Comparison of ENCODE assay signal across 1 cellular context in the genomic region with DNA sequence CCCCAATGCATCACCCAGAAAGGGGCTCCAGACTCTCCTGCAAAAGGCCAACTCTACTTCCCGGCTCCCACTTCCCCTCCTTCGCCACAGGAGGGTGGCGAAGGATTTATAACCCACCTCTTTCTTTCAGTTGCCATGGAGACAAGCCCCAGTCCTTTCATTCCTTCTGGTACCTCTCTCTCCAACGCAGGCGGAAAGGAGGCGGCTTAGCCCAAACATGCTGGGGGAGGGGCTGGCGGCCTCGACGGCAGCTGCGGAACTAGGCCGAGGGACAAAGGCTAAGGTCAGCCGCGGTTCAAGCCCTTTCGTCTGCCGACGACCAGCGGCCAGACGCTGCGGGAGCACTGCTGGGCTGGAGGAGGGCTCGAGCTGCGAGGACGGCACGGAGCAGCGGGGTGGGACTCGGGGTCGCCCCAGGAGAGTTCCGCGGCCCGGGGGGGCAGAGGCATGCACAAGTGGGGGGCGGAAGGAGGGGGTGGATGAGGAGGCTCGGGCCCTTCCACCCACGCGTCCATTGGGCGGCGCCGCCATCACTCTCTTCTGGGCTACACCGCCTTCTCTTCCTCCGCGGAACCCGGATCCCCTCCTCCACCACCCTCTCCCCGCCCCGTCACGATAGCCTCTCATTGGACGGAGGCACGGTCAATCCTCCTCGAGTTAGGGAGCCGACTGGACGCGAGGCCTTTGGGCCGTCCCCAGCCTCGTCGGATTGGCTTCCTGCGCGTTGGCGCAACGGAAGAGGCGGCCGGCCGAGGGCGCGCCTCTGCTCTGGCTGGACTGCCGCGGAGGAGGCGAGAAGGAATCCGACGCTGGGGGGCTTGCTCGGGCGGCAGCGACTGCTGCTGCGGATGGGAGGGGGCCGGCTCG.
TF ChIP-seq lines count a peak whose summit lies in the region.

A gene (plus strand): TSS at position 766 of the 867 bp plus-strand sequence.

TF ChIP-seq in HepG2, 621 proteins besides CTCF, POLR2A, EP300 and RAD21 (continued from another document and continues in another):
- TF ChIP-seq GATAD2A (CRISPR knock-in tag; IDR thresholded peaks at IDR 0.05) (peak; percentile 54), ZNF124 (CRISPR knock-in tag; IDR thresholded peaks at IDR 0.05) (peak; percentile 78), ZNF674 (CRISPR knock-in tag; IDR thresholded peaks at IDR 0.05; ENCODE audit: low read depth) (peak; percentile 80; the same call in 1 of the 2 replicates), SMAD9 (CRISPR knock-in tag; IDR thresholded peaks at IDR 0.05) (0 out of 2 replicates have a peak, but pooled peaks have one; percentile 78), KLF13 (CRISPR knock-in tag; IDR thresholded peaks at IDR 0.05) (peak; percentile 96), TOE1 (CRISPR knock-in tag; IDR thresholded peaks at IDR 0.05) (peak; percentile 80; the same call in 1 of the 2 replicates), ZZZ3 (CRISPR knock-in tag; IDR thresholded peaks at IDR 0.05; ENCODE audit: borderline replicate concordance) (peak; percentile 72; the same call in 1 of the 2 replicates), ZFP36L1 (CRISPR knock-in tag; IDR thresholded peaks at IDR 0.05) (peak; percentile 60), ZNF775 (CRISPR knock-in tag; IDR thresholded peaks at IDR 0.05; ENCODE audit: borderline replicate concordance) (no peak; the same call in 1 of the 2 replicates), ZNF232 (CRISPR knock-in tag; IDR thresholded peaks at IDR 0.05; ENCODE audit: borderline replicate concordance) (0 out of 2 replicates have a peak, but pooled peaks have one; percentile 17), ZNF205 (CRISPR knock-in tag; IDR thresholded peaks at IDR 0.05) (peak; percentile 55; the same call in 1 of the 2 replicates), NFYC (CRISPR knock-in tag; IDR thresholded peaks at IDR 0.05) (peak; percentile 100), PHF8 (CRISPR knock-in tag; IDR thresholded peaks at IDR 0.05) (peak; percentile 99), CENPT (CRISPR knock-in tag; IDR thresholded peaks at IDR 0.05; ENCODE audit: low read depth) (no peak), ZBTB3 (CRISPR knock-in tag; IDR thresholded peaks at IDR 0.05; ENCODE audit: borderline replicate concordance, low read depth) (peak; percentile 79; the same call in 1 of the 2 replicates), TMF1 (CRISPR knock-in tag; IDR thresholded peaks at IDR 0.05; ENCODE audit: low read depth) (peak; percentile 91), GABPB1 (CRISPR knock-in tag; IDR thresholded peaks at IDR 0.05) (peak; percentile 97), ZFP62 (CRISPR knock-in tag; IDR thresholded peaks at IDR 0.05) (no peak), ZNF615 (CRISPR knock-in tag; IDR thresholded peaks at IDR 0.05; ENCODE audit: borderline replicate concordance) (no peak), ARNT (IDR thresholded peaks at IDR 0.05) (no peak), NFKB2 (CRISPR knock-in tag; IDR thresholded peaks at IDR 0.05; ENCODE audit: borderline replicate concordance) (peak; percentile 83; the same call in 1 of the 2 replicates), SNRNP70 (IDR thresholded peaks at IDR 0.05; ENCODE audit: low read depth, low read length) (no peak), ZNF883 (CRISPR knock-in tag; IDR thresholded peaks at IDR 0.05; ENCODE audit: not compliant biosample characterization) (peak; percentile 91), ZNF263 (CRISPR knock-in tag; IDR thresholded peaks at IDR 0.05) (peak; percentile 99), ZNF333 (CRISPR knock-in tag; IDR thresholded peaks at IDR 0.05; ENCODE audit: borderline replicate concordance) (peak; percentile 96; the same call in 1 of the 2 replicates), CBX2 (IDR thresholded peaks at IDR 0.05; ENCODE audit: low read depth, low read length) (no peak), CBX2 (CRISPR knock-in tag; IDR thresholded peaks at IDR 0.05; ENCODE audit: low read depth) (peak; percentile 88; the same call in 1 of the 2 replicates), ESRRA (CRISPR knock-in tag; IDR thresholded peaks at IDR 0.05; ENCODE audit: low read depth) (peak; percentile 92), SOX6 (IDR thresholded peaks at IDR 0.05) (no peak), SOX6 (CRISPR knock-in tag; IDR thresholded peaks at IDR 0.05) (peak; percentile 84), CCAR2 (optimal IDR thresholded peaks at IDR 0.05; ENCODE audit: low read depth, low read length) (peak; percentile 90), ZFX (CRISPR knock-in tag; IDR thresholded peaks at IDR 0.05; ENCODE audit: low read depth) (peak; percentile 99), CBX5 (CRISPR knock-in tag; IDR thresholded peaks at IDR 0.05; ENCODE audit: borderline replicate concordance) (peak; percentile 85), PHB2 (IDR thresholded peaks at IDR 0.05; ENCODE audit: partially characterized antibody) (no peak), ZNF335 (CRISPR knock-in tag; IDR thresholded peaks at IDR 0.05) (peak; percentile 90)
- TF ChIP-seq, protein P1, sequence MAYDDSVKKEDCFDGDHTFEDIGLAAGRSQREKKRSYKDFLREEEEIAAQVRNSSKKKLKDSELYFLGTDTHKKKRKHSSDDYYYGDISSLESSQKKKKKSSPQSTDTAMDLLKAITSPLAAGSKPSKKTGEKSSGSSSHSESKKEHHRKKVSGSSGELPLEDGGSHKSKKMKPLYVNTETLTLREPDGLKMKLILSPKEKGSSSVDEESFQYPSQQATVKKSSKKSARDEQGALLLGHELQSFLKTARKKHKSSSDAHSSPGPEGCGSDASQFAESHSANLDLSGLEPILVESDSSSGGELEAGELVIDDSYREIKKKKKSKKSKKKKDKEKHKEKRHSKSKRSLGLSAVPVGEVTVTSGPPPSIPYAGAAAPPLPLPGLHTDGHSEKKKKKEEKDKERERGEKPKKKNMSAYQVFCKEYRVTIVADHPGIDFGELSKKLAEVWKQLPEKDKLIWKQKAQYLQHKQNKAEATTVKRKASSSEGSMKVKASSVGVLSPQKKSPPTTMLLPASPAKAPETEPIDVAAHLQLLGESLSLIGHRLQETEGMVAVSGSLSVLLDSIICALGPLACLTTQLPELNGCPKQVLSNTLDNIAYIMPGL (CRISPR knock-in tag; IDR thresholded peaks at IDR 0.05; ENCODE audit: borderline replicate concordance in 1 of 2, low read depth in 1 of 2), result peak; percentile 95 to 97
- TF ChIP-seq, protein P2, sequence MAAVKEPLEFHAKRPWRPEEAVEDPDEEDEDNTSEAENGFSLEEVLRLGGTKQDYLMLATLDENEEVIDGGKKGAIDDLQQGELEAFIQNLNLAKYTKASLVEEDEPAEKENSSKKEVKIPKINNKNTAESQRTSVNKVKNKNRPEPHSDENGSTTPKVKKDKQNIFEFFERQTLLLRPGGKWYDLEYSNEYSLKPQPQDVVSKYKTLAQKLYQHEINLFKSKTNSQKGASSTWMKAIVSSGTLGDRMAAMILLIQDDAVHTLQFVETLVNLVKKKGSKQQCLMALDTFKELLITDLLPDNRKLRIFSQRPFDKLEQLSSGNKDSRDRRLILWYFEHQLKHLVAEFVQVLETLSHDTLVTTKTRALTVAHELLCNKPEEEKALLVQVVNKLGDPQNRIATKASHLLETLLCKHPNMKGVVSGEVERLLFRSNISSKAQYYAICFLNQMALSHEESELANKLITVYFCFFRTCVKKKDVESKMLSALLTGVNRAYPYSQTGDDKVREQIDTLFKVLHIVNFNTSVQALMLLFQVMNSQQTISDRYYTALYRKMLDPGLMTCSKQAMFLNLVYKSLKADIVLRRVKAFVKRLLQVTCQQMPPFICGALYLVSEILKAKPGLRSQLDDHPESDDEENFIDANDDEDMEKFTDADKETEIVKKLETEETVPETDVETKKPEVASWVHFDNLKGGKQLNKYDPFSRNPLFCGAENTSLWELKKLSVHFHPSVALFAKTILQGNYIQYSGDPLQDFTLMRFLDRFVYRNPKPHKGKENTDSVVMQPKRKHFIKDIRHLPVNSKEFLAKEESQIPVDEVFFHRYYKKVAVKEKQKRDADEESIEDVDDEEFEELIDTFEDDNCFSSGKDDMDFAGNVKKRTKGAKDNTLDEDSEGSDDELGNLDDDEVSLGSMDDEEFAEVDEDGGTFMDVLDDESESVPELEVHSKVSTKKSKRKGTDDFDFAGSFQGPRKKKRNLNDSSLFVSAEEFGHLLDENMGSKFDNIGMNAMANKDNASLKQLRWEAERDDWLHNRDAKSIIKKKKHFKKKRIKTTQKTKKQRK (IDR thresholded peaks at IDR 0.05; ENCODE audit: low read length), result peak; percentile 71; the same call in 1 of the 2 replicates
- TF ChIP-seq, protein P3, sequence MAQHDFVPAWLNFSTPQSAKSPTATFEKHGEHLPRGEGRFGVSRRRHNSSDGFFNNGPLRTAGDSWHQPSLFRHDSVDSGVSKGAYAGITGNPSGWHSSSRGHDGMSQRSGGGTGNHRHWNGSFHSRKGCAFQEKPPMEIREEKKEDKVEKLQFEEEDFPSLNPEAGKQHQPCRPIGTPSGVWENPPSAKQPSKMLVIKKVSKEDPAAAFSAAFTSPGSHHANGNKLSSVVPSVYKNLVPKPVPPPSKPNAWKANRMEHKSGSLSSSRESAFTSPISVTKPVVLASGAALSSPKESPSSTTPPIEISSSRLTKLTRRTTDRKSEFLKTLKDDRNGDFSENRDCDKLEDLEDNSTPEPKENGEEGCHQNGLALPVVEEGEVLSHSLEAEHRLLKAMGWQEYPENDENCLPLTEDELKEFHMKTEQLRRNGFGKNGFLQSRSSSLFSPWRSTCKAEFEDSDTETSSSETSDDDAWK (CRISPR knock-in tag; IDR thresholded peaks at IDR 0.05), result no peak
- TF ChIP-seq, protein P4, sequence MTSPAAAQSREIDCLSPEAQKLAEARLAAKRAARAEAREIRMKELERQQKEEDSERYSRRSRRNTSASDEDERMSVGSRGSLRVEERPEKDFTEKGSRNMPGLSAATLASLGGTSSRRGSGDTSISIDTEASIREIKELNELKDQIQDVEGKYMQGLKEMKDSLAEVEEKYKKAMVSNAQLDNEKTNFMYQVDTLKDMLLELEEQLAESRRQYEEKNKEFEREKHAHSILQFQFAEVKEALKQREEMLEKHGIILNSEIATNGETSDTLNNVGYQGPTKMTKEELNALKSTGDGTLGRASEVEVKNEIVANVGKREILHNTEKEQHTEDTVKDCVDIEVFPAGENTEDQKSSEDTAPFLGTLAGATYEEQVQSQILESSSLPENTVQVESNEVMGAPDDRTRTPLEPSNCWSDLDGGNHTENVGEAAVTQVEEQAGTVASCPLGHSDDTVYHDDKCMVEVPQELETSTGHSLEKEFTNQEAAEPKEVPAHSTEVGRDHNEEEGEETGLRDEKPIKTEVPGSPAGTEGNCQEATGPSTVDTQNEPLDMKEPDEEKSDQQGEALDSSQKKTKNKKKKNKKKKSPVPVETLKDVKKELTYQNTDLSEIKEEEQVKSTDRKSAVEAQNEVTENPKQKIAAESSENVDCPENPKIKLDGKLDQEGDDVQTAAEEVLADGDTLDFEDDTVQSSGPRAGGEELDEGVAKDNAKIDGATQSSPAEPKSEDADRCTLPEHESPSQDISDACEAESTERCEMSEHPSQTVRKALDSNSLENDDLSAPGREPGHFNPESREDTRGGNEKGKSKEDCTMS (CRISPR knock-in tag; conservative IDR thresholded peaks at IDR 0.05), result no peak
- TF ChIP-seq, protein P5, sequence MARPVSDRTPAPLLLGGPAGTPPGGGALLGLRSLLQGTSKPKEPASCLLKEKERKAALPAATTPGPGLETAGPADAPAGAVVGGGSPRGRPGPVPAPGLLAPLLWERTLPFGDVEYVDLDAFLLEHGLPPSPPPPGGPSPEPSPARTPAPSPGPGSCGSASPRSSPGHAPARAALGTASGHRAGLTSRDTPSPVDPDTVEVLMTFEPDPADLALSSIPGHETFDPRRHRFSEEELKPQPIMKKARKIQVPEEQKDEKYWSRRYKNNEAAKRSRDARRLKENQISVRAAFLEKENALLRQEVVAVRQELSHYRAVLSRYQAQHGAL (CRISPR knock-in tag; IDR thresholded peaks at IDR 0.05; ENCODE audit: not compliant biosample characterization), result no peak
- TF ChIP-seq, protein P6, sequence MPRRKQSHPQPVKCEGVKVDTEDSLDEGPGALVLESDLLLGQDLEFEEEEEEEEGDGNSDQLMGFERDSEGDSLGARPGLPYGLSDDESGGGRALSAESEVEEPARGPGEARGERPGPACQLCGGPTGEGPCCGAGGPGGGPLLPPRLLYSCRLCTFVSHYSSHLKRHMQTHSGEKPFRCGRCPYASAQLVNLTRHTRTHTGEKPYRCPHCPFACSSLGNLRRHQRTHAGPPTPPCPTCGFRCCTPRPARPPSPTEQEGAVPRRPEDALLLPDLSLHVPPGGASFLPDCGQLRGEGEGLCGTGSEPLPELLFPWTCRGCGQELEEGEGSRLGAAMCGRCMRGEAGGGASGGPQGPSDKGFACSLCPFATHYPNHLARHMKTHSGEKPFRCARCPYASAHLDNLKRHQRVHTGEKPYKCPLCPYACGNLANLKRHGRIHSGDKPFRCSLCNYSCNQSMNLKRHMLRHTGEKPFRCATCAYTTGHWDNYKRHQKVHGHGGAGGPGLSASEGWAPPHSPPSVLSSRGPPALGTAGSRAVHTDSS (CRISPR knock-in tag; conservative IDR thresholded peaks at IDR 0.05), result 0 out of 2 replicates have a peak, but pooled peaks have one; percentile 16
- TF ChIP-seq, protein P7, sequence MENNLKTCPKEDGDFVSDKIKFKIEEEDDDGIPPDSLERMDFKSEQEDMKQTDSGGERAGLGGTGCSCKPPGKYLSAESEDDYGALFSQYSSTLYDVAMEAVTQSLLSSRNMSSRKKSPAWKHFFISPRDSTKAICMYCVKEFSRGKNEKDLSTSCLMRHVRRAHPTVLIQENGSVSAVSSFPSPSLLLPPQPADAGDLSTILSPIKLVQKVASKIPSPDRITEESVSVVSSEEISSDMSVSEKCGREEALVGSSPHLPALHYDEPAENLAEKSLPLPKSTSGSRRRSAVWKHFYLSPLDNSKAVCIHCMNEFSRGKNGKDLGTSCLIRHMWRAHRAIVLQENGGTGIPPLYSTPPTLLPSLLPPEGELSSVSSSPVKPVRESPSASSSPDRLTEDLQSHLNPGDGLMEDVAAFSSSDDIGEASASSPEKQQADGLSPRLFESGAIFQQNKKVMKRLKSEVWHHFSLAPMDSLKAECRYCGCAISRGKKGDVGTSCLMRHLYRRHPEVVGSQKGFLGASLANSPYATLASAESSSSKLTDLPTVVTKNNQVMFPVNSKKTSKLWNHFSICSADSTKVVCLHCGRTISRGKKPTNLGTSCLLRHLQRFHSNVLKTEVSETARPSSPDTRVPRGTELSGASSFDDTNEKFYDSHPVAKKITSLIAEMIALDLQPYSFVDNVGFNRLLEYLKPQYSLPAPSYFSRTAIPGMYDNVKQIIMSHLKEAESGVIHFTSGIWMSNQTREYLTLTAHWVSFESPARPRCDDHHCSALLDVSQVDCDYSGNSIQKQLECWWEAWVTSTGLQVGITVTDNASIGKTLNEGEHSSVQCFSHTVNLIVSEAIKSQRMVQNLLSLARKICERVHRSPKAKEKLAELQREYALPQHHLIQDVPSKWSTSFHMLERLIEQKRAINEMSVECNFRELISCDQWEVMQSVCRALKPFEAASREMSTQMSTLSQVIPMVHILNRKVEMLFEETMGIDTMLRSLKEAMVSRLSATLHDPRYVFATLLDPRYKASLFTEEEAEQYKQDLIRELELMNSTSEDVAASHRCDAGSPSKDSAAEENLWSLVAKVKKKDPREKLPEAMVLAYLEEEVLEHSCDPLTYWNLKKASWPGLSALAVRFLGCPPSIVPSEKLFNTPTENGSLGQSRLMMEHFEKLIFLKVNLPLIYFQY (CRISPR knock-in tag; IDR thresholded peaks at IDR 0.05; ENCODE audit: borderline replicate concordance), result peak; percentile 9
